Comparison of ENCODE assay signal across 8 cellular contexts in the genomic region with DNA sequence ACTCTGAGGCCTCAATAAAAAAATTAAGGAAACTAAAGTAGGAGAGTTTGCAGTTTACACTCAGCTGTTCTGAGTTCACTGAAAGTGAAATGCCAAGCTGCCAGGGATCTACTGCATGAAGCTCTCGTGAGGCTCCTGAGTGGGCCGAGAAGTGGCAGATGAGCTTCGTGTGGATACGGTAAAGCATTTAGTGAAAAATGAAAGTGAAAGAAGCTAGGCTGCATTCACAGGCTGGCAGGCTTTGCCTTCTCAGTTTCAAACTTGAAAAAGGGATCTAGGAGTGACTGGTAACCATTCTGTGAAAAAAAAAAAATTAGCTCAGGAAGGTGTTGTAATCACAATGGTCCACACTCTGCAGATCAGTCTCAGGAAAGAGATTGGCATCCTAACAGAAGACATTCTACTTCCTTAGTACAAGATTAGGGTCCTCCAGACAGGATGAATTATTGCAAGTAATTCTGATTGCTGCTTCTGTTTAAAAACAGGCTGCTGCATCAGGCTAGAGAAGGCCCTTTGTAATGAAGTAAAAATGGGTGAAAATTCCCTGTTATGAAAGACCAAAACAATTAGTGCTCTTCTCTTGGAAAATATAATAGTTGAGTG.
A peak's percentile ranks its signal among the peaks of the same experiment; 100 is the strongest.
DNase-seq lines count a peak whose midpoint lies in the region; ATAC-seq and TF ChIP-seq lines count a peak whose summit lies in the region.

No MANE protein-coding gene starts in this region.

- H3K4me1 Mint-ChIP-seq in activated CD4-positive, alpha-beta T cell treated with anti-CD3 and anti-CD28 coated beads, Interleukin-2, amount 10 ng/mL, durations not matched to agents 24 days and 14 days: peaks cover 2% of the 10 kb centered on the region
- H3K4me1 Mint-ChIP-seq in naive thymus-derived CD4-positive, alpha-beta T cell: peaks cover 0 to 33% (median 13%) of the 10 kb centered on the region in 7 donors
- H3K4me1 Mint-ChIP-seq in stimulated activated naive CD8-positive, alpha-beta T cell treated with anti-CD3 and anti-CD28 coated beads, Interleukin-15, amount 100 ng/mL, for 72 hours: peaks cover 7% of the 10 kb centered on the region

- peak overlapping the region; percentile 74 for H3K27ac Mint-ChIP-seq in activated CD4-positive, alpha-beta T cell treated with anti-CD3 and anti-CD28 coated beads, Interleukin-2, amount 10 ng/mL, durations not matched to agents 24 days and 14 days
- H3K27ac Mint-ChIP-seq in naive thymus-derived CD4-positive, alpha-beta T cell: peak overlapping the region; percentile 76 to 98 (median 93)
- peak overlapping the region; percentile 82 to 91 for H3K27ac Mint-ChIP-seq in stimulated activated naive CD8-positive, alpha-beta T cell treated with anti-CD3 and anti-CD28 coated beads, Interleukin-15, amount 100 ng/mL, for 72 hours

- POLR2A ChIA-PET in naive thymus-derived CD4-positive, alpha-beta T cell (lab: Charles Lee): no interaction called here

- peak overlapping the region; percentile 78 for H3K4me3 Mint-ChIP-seq in activated CD4-positive, alpha-beta T cell treated with anti-CD3 and anti-CD28 coated beads, Interleukin-2, amount 10 ng/mL, durations not matched to agents 24 days and 14 days
- peak overlapping the region; percentile 74 to 95 (median 86) for H3K4me3 Mint-ChIP-seq in naive thymus-derived CD4-positive, alpha-beta T cell
- peak overlapping the region; percentile 68 to 86 for H3K4me3 Mint-ChIP-seq in stimulated activated naive CD8-positive, alpha-beta T cell treated with anti-CD3 and anti-CD28 coated beads, Interleukin-15, amount 100 ng/mL, for 72 hours

- no peaks in the 10 kb centered on the region for H3K9me3 Mint-ChIP-seq in activated CD4-positive, alpha-beta T cell treated with anti-CD3 and anti-CD28 coated beads, Interleukin-2, amount 10 ng/mL, durations not matched to agents 24 days and 14 days
- no peaks in the 10 kb centered on the region for H3K9me3 Mint-ChIP-seq in naive thymus-derived CD4-positive, alpha-beta T cell
- no peaks in the 10 kb centered on the region for H3K9me3 Mint-ChIP-seq in stimulated activated naive CD8-positive, alpha-beta T cell treated with anti-CD3 and anti-CD28 coated beads, Interleukin-15, amount 100 ng/mL, for 72 hours

- no peak for TF ChIP-seq POLR2A in GM18505 (IDR thresholded peaks at IDR 0.05; ENCODE audit: borderline replicate concordance, extremely low read depth, insufficient read depth, insufficient read length)
- no peak for TF ChIP-seq POLR2A in NB4 (IDR thresholded peaks at IDR 0.05; ENCODE audit: extremely low read depth, insufficient read length)

- H3K4me1 ChIP-seq in naive thymus-derived CD4-positive, alpha-beta T cell (ENCODE audit: control insufficient read depth in 2 of 2, insufficient read depth in 2 of 2, low read length in 2 of 2): no peaks in the 10 kb centered on the region

- H3K27me3 ChIP-seq in dorsolateral prefrontal cortex: peaks cover 0 to 51% (median 3%) of the 10 kb centered on the region in 45 donors
- no peaks in the 10 kb centered on the region for H3K27me3 ChIP-seq in naive thymus-derived CD4-positive, alpha-beta T cell (ENCODE audit: control insufficient read depth in 2 of 2, insufficient read depth in 2 of 2, low read length in 2 of 2)

- DNase-seq in NB4 (ENCODE audit: low read depth) (peak; percentile 74), dorsolateral prefrontal cortex (peak in 3 of 10 donors; percentile 11 to 42 (median 40)), NCI-H187 treated with DMSO at 0.1 percent for 48 hours (lab: John Stamatoyannopoulos, UW) (no peak)
- DNase-seq in activated CD4-positive, alpha-beta T cell treated with anti-CD3 and anti-CD28 coated beads, Interleukin-2, amount 10 ng/mL, durations not matched to agents 24 days and 14 days: peak; percentile 80
- DNase-seq in naive thymus-derived CD4-positive, alpha-beta T cell: peak; percentile 4 to 72 (median 45)
- DNase-seq in stimulated activated naive CD8-positive, alpha-beta T cell treated with anti-CD3 and anti-CD28 coated beads, Interleukin-15, amount 100 ng/mL, for 72 hours: peak; percentile 25 to 40

- CTCF ChIA-PET in naive thymus-derived CD4-positive, alpha-beta T cell (lab: Charles Lee): no interaction called here

- no peaks in the 10 kb centered on the region for H3K36me3 Mint-ChIP-seq in activated CD4-positive, alpha-beta T cell treated with anti-CD3 and anti-CD28 coated beads, Interleukin-2, amount 10 ng/mL, durations not matched to agents 24 days and 14 days (ENCODE audit: low read depth)
- no peaks in the 10 kb centered on the region for H3K36me3 Mint-ChIP-seq in naive thymus-derived CD4-positive, alpha-beta T cell

- H3K27me3 Mint-ChIP-seq in activated CD4-positive, alpha-beta T cell treated with anti-CD3 and anti-CD28 coated beads, Interleukin-2, amount 10 ng/mL, durations not matched to agents 24 days and 14 days: no peaks in the 10 kb centered on the region
- no peaks in the 10 kb centered on the region for H3K27me3 Mint-ChIP-seq in naive thymus-derived CD4-positive, alpha-beta T cell
- no peaks in the 10 kb centered on the region for H3K27me3 Mint-ChIP-seq in stimulated activated naive CD8-positive, alpha-beta T cell treated with anti-CD3 and anti-CD28 coated beads, Interleukin-15, amount 100 ng/mL, for 72 hours

- H3K9me3 ChIP-seq in naive thymus-derived CD4-positive, alpha-beta T cell (ENCODE audit: control insufficient read depth in 2 of 3, low read length in 3 of 3): no peaks in the 10 kb centered on the region

- H3K36me3 ChIP-seq in naive thymus-derived CD4-positive, alpha-beta T cell (ENCODE audit: control insufficient read depth in 2 of 3, insufficient read depth in 3 of 3, low read length in 3 of 3): no peaks in the 10 kb centered on the region

- peak; percentile 99 for ATAC-seq in GM18505 (IDR thresholded peaks at IDR 0.05; ENCODE audit: unreplicated experiment)
- peak; percentile 100 for ATAC-seq in HG02588 (IDR thresholded peaks at IDR 0.05; ENCODE audit: unreplicated experiment)
- ATAC-seq in naive thymus-derived CD4-positive, alpha-beta T cell: peak; percentile 94
- ATAC-seq in stimulated activated naive CD8-positive, alpha-beta T cell treated with anti-CD3 and anti-CD28 coated beads, Interleukin-15, amount 100 ng/mL, for 72 hours: peak; percentile 94

- H3K27ac ChIP-seq in dorsolateral prefrontal cortex: peak overlapping the region in 20 of 59 donors; percentile 2 to 70 (median 28)
- peak overlapping the region; percentile 58 for H3K27ac ChIP-seq in naive thymus-derived CD4-positive, alpha-beta T cell (ENCODE audit: low read depth, low read length)

- no peak for TF ChIP-seq CTCF in NB4 (IDR thresholded peaks at IDR 0.05; ENCODE audit: low read depth, low read length)
- TF ChIP-seq CTCF in dorsolateral prefrontal cortex (IDR thresholded peaks at IDR 0.05 in 54 of 56, conservative IDR thresholded peaks at IDR 0.05 in 2 of 56; ENCODE audit: low read depth in 1 of 56, partially characterized antibody in 56 of 56): no peak

- intact Hi-C loops in activated CD4-positive, alpha-beta T cell treated with anti-CD3 and anti-CD28 coated beads, Interleukin-2, amount 10 ng/mL, durations not matched to agents 24 days and 14 days (cut with micrococcal nuclease): loop anchor here (2.0 kb wide), 1 partner anchor 165 kb away; no protein-coding TSS in a partner anchor
- intact Hi-C loops in dorsolateral prefrontal cortex (cut with DNase I): no loop called here
- intact Hi-C loops in naive thymus-derived CD4-positive, alpha-beta T cell (cut with micrococcal nuclease): loop anchor here (5.0 to 10.0 kb wide), 2 partner anchors 166 to 879 kb away; a partner anchor contains a TSS

- peak overlapping the region; percentile 40 for H3K4me3 ChIP-seq in NB4 (ENCODE audit: low read depth, low read length)
- H3K4me3 ChIP-seq in dorsolateral prefrontal cortex: peak overlapping the region in 50 of 59 donors; percentile 7 to 63 (median 41)
- peak overlapping the region; percentile 46 for H3K4me3 ChIP-seq in naive thymus-derived CD4-positive, alpha-beta T cell (ENCODE audit: low read length)

Comparison
In these comparisons a context has a peak if more than half of its experiments do, and no peak if none do; other contexts are left out.
1. intact Hi-C loops: an anchor here in activated CD4-positive, alpha-beta T cell treated with anti-CD3 and anti-CD28 coated beads, Interleukin-2, amount 10 ng/mL, durations not matched to agents 24 days and 14 days (2.0 kb wide) and naive thymus-derived CD4-positive, alpha-beta T cell (5.0 to 10.0 kb wide); none called in dorsolateral prefrontal cortex.